Comparison of ENCODE assay signal across 20 cellular contexts in the genomic region with DNA sequence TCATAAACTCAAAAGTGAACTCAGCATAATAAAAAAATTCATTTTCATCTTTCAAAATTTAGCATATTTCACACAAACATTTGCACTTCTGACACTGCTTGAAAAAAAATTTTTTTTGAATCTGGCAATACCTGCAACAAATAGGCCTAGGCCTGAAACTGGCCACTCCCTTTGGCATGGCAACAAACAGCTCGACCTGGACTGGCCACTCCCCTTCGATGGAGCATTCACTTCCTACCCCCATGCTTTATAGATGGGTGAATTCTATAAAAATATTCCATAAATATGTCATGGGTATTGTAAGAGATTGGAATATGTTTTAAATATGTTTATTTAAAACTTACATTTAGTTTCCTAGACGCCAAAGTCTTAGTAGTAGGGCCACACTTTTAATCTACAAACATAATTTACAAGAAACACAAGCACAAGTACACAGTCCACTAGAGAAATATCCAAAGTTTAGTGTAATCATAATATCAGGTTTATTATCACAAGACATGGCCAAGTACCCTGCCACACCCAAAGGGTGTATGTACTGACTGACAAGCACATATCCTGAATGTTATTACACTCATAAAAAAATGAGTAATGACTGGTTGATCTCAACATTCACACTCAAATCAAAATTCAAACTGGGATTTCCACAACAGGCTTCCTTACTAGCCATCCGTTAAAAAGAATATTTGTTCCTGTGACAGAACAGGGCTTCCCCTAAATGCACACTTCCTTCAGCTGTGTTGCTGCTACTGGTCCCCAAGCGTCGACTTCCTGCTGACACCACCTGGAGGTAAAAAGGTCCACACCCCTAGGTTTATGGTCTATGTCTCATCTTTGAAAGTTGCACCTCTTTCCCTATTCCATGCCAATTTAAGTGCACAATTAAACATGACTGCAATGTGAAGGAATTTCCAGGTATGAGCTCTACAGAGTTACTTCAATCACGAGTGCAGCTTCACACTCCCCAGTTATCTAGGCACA.
DNase-seq lines count a peak whose midpoint lies in the region; ATAC-seq, FAIRE-seq and TF ChIP-seq lines count a peak whose summit lies in the region.
"Had no signal": no experiment of that assay in that cellular context is flagged by ENCODE, and none has a peak within 500 bp of the region (broad histone marks: within the 10 kb centered on the region; RNA-seq: fewer than 3 reads in every experiment).

No MANE protein-coding gene starts in this region.

- DNase-seq in GM13977 (ENCODE audit: low spot score) (no peak), OCI-LY7 (ENCODE audit: low spot score) (peak; percentile 27), pancreas (no peak), NOMO-1 treated with dmso at 0.1 percent for 144 hours (lab: John Stamatoyannopoulos, UW; ENCODE audit: unreplicated experiment) (no peak), HuH-7.5 (ENCODE audit: low spot score) (no peak), activated gamma-delta T cell treated with Interleukin-2 at 50 U/mL for 16 hours (no peak)
- no peak for DNase-seq in effector memory CD8-positive, alpha-beta T cell
- DNase-seq: Kasumi-1; left ventricle myocardium superior; NCI-H1092 treated with DMSO at 0.1 percent for 48 hours; NCI-H510A; right cardiac atrium; stimulated activated CD4-positive, alpha-beta T cell treated with anti-CD3 and anti-CD28 coated beads, Interleukin-15, amount 100 ng/mL, for 24 hours had no signal

- no peak overlapping the region for H3K4me2 ChIP-seq in OCI-LY7 (ENCODE audit: low read length)

- H3K79me2 ChIP-seq in OCI-LY7 (ENCODE audit: insufficient read depth, low read depth, low read length) = no peaks in the 10 kb centered on the region

- peak; percentile 89 for FAIRE-seq in pancreas (lab: Jason Lieb, UNC)
- FAIRE-seq: HTR-8/SVneo had no signal

- intact Hi-C loops in OCI-LY7 (cut with micrococcal nuclease; ENCODE audit: unreplicated experiment) = no loop called here
- intact Hi-C loops in pancreas (cut with DNase I) = no loop called here

- no peak overlapping the region for H3K4me3 Mint-ChIP-seq in effector memory CD8-positive, alpha-beta T cell
- H3K4me3 Mint-ChIP-seq: activated T-helper 1 cell treated with anti-CD3 and anti-CD28 coated beads, Interleukin-12 subunit alpha, Interleukin-12 subunit beta, Interleukin-2, Interleukin-4 antibody, amounts not matched to agents 30 ng/mL and 10 ng/mL and 1 ng/mL, durations not matched to agents 14 hours and 24 hours and 36 hours; T-helper 1 cell treated with Interleukin-12 subunit alpha and Interleukin-12 subunit beta and Interleukin-4 antibody, amounts not matched to agents 30 μg/mL and 1 μg/mL, for 36 hours; WTC11 had no signal

- no peaks in the 10 kb centered on the region for H3K9me2 ChIP-seq in OCI-LY7 (ENCODE audit: insufficient read depth, low read length)

- H3K4me3 ChIP-seq in OCI-LY7 (ENCODE audit: low read depth, low read length, poor library complexity, severe bottlenecking) = no peak overlapping the region
- no peak overlapping the region for H3K4me3 ChIP-seq in pancreas
- H3K4me3 ChIP-seq: cardiac muscle cell, esophagus muscularis mucosa had no signal

- POLR2A ChIA-PET in OCI-LY7 (lab: Charles Lee) = interaction anchor here (0.6 kb wide), 1 partner anchor 28 kb away, joined by 5 read pairs; no protein-coding TSS in a partner anchor

- BruUV-seq in OCI-LY7 (replicated peaks; lab: Mats Ljungman, UMichigan) = no TSS peak

- no peaks in the 10 kb centered on the region for H3K36me3 Mint-ChIP-seq in effector memory CD8-positive, alpha-beta T cell (ENCODE audit: insufficient read depth)

- 78 to 81% methylated on average over 7 of the region's 7 CpGs for WGBS in pancreas, 2 donors

- H3K27ac Mint-ChIP-seq in effector memory CD8-positive, alpha-beta T cell = peak overlapping the region in 1 of 2 donors; percentile 71
- H3K27ac Mint-ChIP-seq: activated T-helper 1 cell treated with anti-CD3 and anti-CD28 coated beads, Interleukin-12 subunit alpha, Interleukin-12 subunit beta, Interleukin-2, Interleukin-4 antibody, amounts not matched to agents 30 ng/mL and 10 ng/mL and 1 ng/mL, durations not matched to agents 14 hours and 24 hours and 36 hours; T-helper 1 cell treated with Interleukin-12 subunit alpha and Interleukin-12 subunit beta and Interleukin-4 antibody, amounts not matched to agents 30 μg/mL and 1 μg/mL, for 36 hours; WTC11 had no signal

- CTCF ChIA-PET in OCI-LY7 (lab: Charles Lee; ENCODE audit: unreplicated experiment) = no interaction called here

- H3K9me3 ChIP-seq in OCI-LY7 (ENCODE audit: low read length) (no peaks in the 10 kb centered on the region), pancreas (no peaks in the 10 kb centered on the region)
- H3K9me3 ChIP-seq: esophagus muscularis mucosa had no signal

- no peaks in the 10 kb centered on the region for H3K27me3 ChIP-seq in pancreas
- H3K27me3 ChIP-seq: cardiac muscle cell, esophagus muscularis mucosa had no signal

- H2AFZ ChIP-seq in OCI-LY7 (ENCODE audit: low read length) = peak overlapping the region; percentile 20; the same call in 1 of the 2 replicates

- TF ChIP-seq CTCF in GM13977 (IDR thresholded peaks at IDR 0.05; ENCODE audit: extremely low read depth, insufficient read depth, missing control alignments) = peak; percentile 2
- TF ChIP-seq CTCF in OCI-LY7 (conservative IDR thresholded peaks at IDR 0.05; ENCODE audit: low read length) = no peak
- no peak for TF ChIP-seq CTCF in pancreas (IDR thresholded peaks at IDR 0.05)

- no peaks in the 10 kb centered on the region for H4K20me1 ChIP-seq in OCI-LY7 (ENCODE audit: insufficient read depth, low read length)

- H3K36me3 ChIP-seq in OCI-LY7 (ENCODE audit: insufficient read depth, low read length) = no peaks in the 10 kb centered on the region
- no peaks in the 10 kb centered on the region for H3K36me3 ChIP-seq in pancreas
- H3K36me3 ChIP-seq: cardiac muscle cell, esophagus muscularis mucosa had no signal

- H3K4me1 Mint-ChIP-seq in effector memory CD8-positive, alpha-beta T cell (ENCODE audit: low read depth in 2 of 2) = peaks cover 17 to 21% of the 10 kb centered on the region in 2 donors
- H3K4me1 Mint-ChIP-seq: WTC11 had no signal

- no peaks in the 10 kb centered on the region for H3K9me3 Mint-ChIP-seq in effector memory CD8-positive, alpha-beta T cell
- H3K9me3 Mint-ChIP-seq: T-helper 1 cell treated with Interleukin-12 subunit alpha and Interleukin-12 subunit beta and Interleukin-4 antibody, amounts not matched to agents 30 μg/mL and 1 μg/mL, for 36 hours had no signal

- peak; percentile 64 for ATAC-seq in effector memory CD8-positive, alpha-beta T cell (replicated peaks)
- ATAC-seq in pancreas = peak in 1 of 4 donors; percentile 40
- no peak for ATAC-seq in HG03439 (IDR thresholded peaks at IDR 0.05; ENCODE audit: unreplicated experiment)
- ATAC-seq: right cardiac atrium, WTC11 had no signal

- in situ Hi-C loops in GM13977 (cut with MboI; ENCODE audit: low pct_unique_long_range_greater_than_20kb, low sequenced_read_pairs, unreplicated experiment) = no loop called here

- H3K27me3 Mint-ChIP-seq in effector memory CD8-positive, alpha-beta T cell = no peaks in the 10 kb centered on the region

- H3K4me1 ChIP-seq in OCI-LY7 (ENCODE audit: insufficient read depth, low read length, poor library complexity, severe bottlenecking) (peaks cover 4% of the 10 kb centered on the region), pancreas (peaks cover 0 to 3% (median 0%) of the 10 kb centered on the region in 3 donors)

- H3K27ac ChIP-seq in OCI-LY7 (ENCODE audit: low read depth, low read length, poor library complexity, severe bottlenecking) (no peak overlapping the region), pancreas (no peak overlapping the region)
- H3K27ac ChIP-seq: cardiac muscle cell, esophagus muscularis mucosa had no signal
